ENCODE assay signal across 8 cellular contexts in genomic region chr13:39942901-39943273, GRCh38.
A peak's percentile ranks its signal among the peaks of the same experiment; 100 is the strongest.
DNase-seq lines count a peak whose midpoint lies in the region; ATAC-seq and TF ChIP-seq lines count a peak whose summit lies in the region.

No MANE protein-coding gene starts in this region.

- no peak overlapping the region for H3K9ac ChIP-seq in endodermal cell (ENCODE audit: extremely low read depth, low read length, poor library complexity, severe bottlenecking)

- H3K9me3 ChIP-seq in CD4-positive, CD25-positive, alpha-beta regulatory T cell (ENCODE audit: control insufficient read depth in 2 of 2, low read length in 2 of 2), result no peaks in the 10 kb centered on the region
- no peaks in the 10 kb centered on the region for H3K9me3 ChIP-seq in endodermal cell (ENCODE audit: control insufficient read depth, low read length)

- no peaks in the 10 kb centered on the region for H3K27me3 Mint-ChIP-seq in CD4-positive, CD25-positive, alpha-beta regulatory T cell
- peaks cover 3% of the 10 kb centered on the region for H3K27me3 Mint-ChIP-seq in endodermal cell (ENCODE audit: insufficient read depth)

- no peak overlapping the region for H3K4me3 ChIP-seq in CD4-positive, CD25-positive, alpha-beta regulatory T cell (ENCODE audit: low read depth, low read length)
- H3K4me3 ChIP-seq in endodermal cell (ENCODE audit: low read length), result no peak overlapping the region

- no peak overlapping the region for H3K27ac ChIP-seq in CD4-positive, CD25-positive, alpha-beta regulatory T cell (ENCODE audit: insufficient read depth, low read length, poor library complexity, severe bottlenecking)
- H3K27ac ChIP-seq in endodermal cell (ENCODE audit: low read depth, low read length), result no peak overlapping the region

- no peaks in the 10 kb centered on the region for H3K36me3 ChIP-seq in CD4-positive, CD25-positive, alpha-beta regulatory T cell (ENCODE audit: control insufficient read depth, insufficient read depth, low read length)
- H3K36me3 ChIP-seq in endodermal cell (ENCODE audit: control insufficient read depth, insufficient read depth, low read length), result no peaks in the 10 kb centered on the region

- 30 to 41% methylated on average over 5 to 8 of the region's 8 CpGs for WGBS in endodermal cell (ENCODE audit: insufficient coverage in 1 of 2, insufficient read length in 1 of 2), 2 experiments

- H3K4me1 ChIP-seq in CD4-positive, CD25-positive, alpha-beta regulatory T cell (ENCODE audit: control insufficient read depth, insufficient read depth, low read length, poor library complexity, severe bottlenecking), result no peaks in the 10 kb centered on the region
- no peaks in the 10 kb centered on the region for H3K4me1 ChIP-seq in endodermal cell (ENCODE audit: control insufficient read depth, insufficient read depth, low read length)

- peak; percentile 51 to 77 (median 69) for DNase-seq in CD4-positive, CD25-positive, alpha-beta regulatory T cell
- DNase-seq in NCI-H82 (lab: John Stamatoyannopoulos, UW) (peak; percentile 98), endodermal cell (peak; percentile 93), mucosa of gallbladder (ENCODE audit: low spot score) (peak; percentile 65)
- DNase-seq in activated CD8-positive, alpha-beta memory T cell treated with anti-CD3 and anti-CD28 coated beads for 1 hour (ENCODE audit: extremely low read depth in 1 of 2, low read depth in 1 of 2), result peak; percentile 33 to 61
- peak; percentile 29 for DNase-seq in stimulated activated CD8-positive, alpha-beta memory T cell treated with anti-CD3 and anti-CD28 coated beads, Interleukin-7, amount 100 ng/mL, for 24 hours (ENCODE audit: low read depth)

- H3K27ac Mint-ChIP-seq in CD4-positive, CD25-positive, alpha-beta regulatory T cell, result peak overlapping the region in 2 of 3 donors; percentile 69 to 76
- H3K27ac Mint-ChIP-seq in endodermal cell, result no peak overlapping the region

- no peaks in the 10 kb centered on the region for H3K9me3 Mint-ChIP-seq in CD4-positive, CD25-positive, alpha-beta regulatory T cell
- no peaks in the 10 kb centered on the region for H3K9me3 Mint-ChIP-seq in endodermal cell

- H3K27me3 ChIP-seq in CD4-positive, CD25-positive, alpha-beta regulatory T cell (ENCODE audit: control insufficient read depth, insufficient read depth, low read length), result no peaks in the 10 kb centered on the region
- H3K27me3 ChIP-seq in endodermal cell (ENCODE audit: control insufficient read depth, insufficient read depth, low read length, poor library complexity, severe bottlenecking), result no peaks in the 10 kb centered on the region

- ATAC-seq in CD4-positive, CD25-positive, alpha-beta regulatory T cell (ENCODE audit: low read depth in 2 of 2), result peak; percentile 95 to 97
- ATAC-seq in GM19324 (IDR thresholded peaks at IDR 0.05; ENCODE audit: low FRiP score, unreplicated experiment) (peak; percentile 82), HG03342 (IDR thresholded peaks at IDR 0.05; ENCODE audit: unreplicated experiment) (peak; percentile 100)

- peak; percentile 100 for TF ChIP-seq CTCF in endodermal cell (conservative IDR thresholded peaks at IDR 0.05)

- H3K4me3 Mint-ChIP-seq in CD4-positive, CD25-positive, alpha-beta regulatory T cell, result peak overlapping the region in 2 of 4 donors; percentile 1 to 53
- H3K4me3 Mint-ChIP-seq in endodermal cell, result no peak overlapping the region

- peaks cover 4 to 17% (median 11%) of the 10 kb centered on the region in 4 donors for H3K4me1 Mint-ChIP-seq in CD4-positive, CD25-positive, alpha-beta regulatory T cell
- peaks cover 9% of the 10 kb centered on the region for H3K4me1 Mint-ChIP-seq in endodermal cell

- no peaks in the 10 kb centered on the region for H3K36me3 Mint-ChIP-seq in CD4-positive, CD25-positive, alpha-beta regulatory T cell
- H3K36me3 Mint-ChIP-seq in endodermal cell (ENCODE audit: low read depth), result no peaks in the 10 kb centered on the region

Comparison
In these comparisons a context has a peak if more than half of its experiments do, and no peak if none do; other contexts are left out.
1. DNase-seq: peak in every context shown above with its lines; median percentile 98 in NCI-H82; 93 in endodermal cell; 69 in CD4-positive, CD25-positive, alpha-beta regulatory T cell; 65 in mucosa of gallbladder; 47 in activated CD8-positive, alpha-beta memory T cell treated with anti-CD3 and anti-CD28 coated beads for 1 hour; 29 in stimulated activated CD8-positive, alpha-beta memory T cell treated with anti-CD3 and anti-CD28 coated beads, Interleukin-7, amount 100 ng/mL, for 24 hours.